Comparison of ENCODE assay signal across 12 cellular contexts in genomic region chrX:72029473-72030411, GRCh38.
DNase-seq lines count a peak whose midpoint lies in the region; ATAC-seq, FAIRE-seq and TF ChIP-seq lines count a peak whose summit lies in the region.
"Had no signal": no experiment of that assay in that cellular context is flagged by ENCODE, and none has a peak within 500 bp of the region (broad histone marks: within the 10 kb centered on the region; RNA-seq: fewer than 3 reads in every experiment).

No MANE protein-coding gene starts in this region.

- ATAC-seq in stimulated activated memory B cell treated with anti-CD40 and anti-IgM and Interleukin-4, amounts not matched to agents 10 μg/mL and 1 μg/mL and 100 μg/mL, for 72 hours = no peak
- ATAC-seq: activated T-helper 17 cell treated with anti-CD3 and anti-CD28 coated beads, Interleukin-2, amount 50 U/mL, for 72 hours had no signal

- H3K36me3 Mint-ChIP-seq in mesothelial cell of epicardium = peaks cover 2% of the 10 kb centered on the region
- H3K36me3 Mint-ChIP-seq in stimulated activated memory B cell treated with anti-CD40 and anti-IgM and Interleukin-4, amounts not matched to agents 10 μg/mL and 1 μg/mL and 100 μg/mL, for 72 hours = no peaks in the 10 kb centered on the region
- H3K36me3 Mint-ChIP-seq: CD4-positive, CD25-positive, alpha-beta regulatory T cell had no signal

- no peak overlapping the region for H3K4me3 Mint-ChIP-seq in mesothelial cell of epicardium
- no peak overlapping the region for H3K4me3 Mint-ChIP-seq in stimulated activated memory B cell treated with anti-CD40 and anti-IgM and Interleukin-4, amounts not matched to agents 10 μg/mL and 1 μg/mL and 100 μg/mL, for 72 hours
- H3K4me3 Mint-ChIP-seq: activated T-helper 17 cell treated with anti-CD3 and anti-CD28 coated beads, Interleukin-2, amount 50 U/mL, for 72 hours; CD4-positive, CD25-positive, alpha-beta regulatory T cell had no signal

- H3K9me3 Mint-ChIP-seq in mesothelial cell of epicardium = peaks cover 10% of the 10 kb centered on the region
- no peaks in the 10 kb centered on the region for H3K9me3 Mint-ChIP-seq in stimulated activated memory B cell treated with anti-CD40 and anti-IgM and Interleukin-4, amounts not matched to agents 10 μg/mL and 1 μg/mL and 100 μg/mL, for 72 hours
- H3K9me3 Mint-ChIP-seq: activated T-helper 17 cell treated with anti-CD3 and anti-CD28 coated beads, Interleukin-2, amount 50 U/mL, for 72 hours had no signal

- H3K4me1 Mint-ChIP-seq in mesothelial cell of epicardium = peaks cover 27% of the 10 kb centered on the region
- no peaks in the 10 kb centered on the region for H3K4me1 Mint-ChIP-seq in stimulated activated memory B cell treated with anti-CD40 and anti-IgM and Interleukin-4, amounts not matched to agents 10 μg/mL and 1 μg/mL and 100 μg/mL, for 72 hours
- H3K4me1 Mint-ChIP-seq: activated T-helper 17 cell treated with anti-CD3 and anti-CD28 coated beads, Interleukin-2, amount 50 U/mL, for 72 hours had no signal

- TF ChIP-seq CTCF in bronchial epithelial cell (IDR thresholded peaks at IDR 0.05; ENCODE audit: insufficient read depth, low read length, severe bottlenecking) (no peak), mesothelial cell of epicardium (IDR thresholded peaks at IDR 0.05; ENCODE audit: unreplicated experiment) (no peak)

- H3K27me3 Mint-ChIP-seq in mesothelial cell of epicardium (ENCODE audit: low read depth) = no peaks in the 10 kb centered on the region
- peaks cover 8% of the 10 kb centered on the region for H3K27me3 Mint-ChIP-seq in stimulated activated memory B cell treated with anti-CD40 and anti-IgM and Interleukin-4, amounts not matched to agents 10 μg/mL and 1 μg/mL and 100 μg/mL, for 72 hours
- H3K27me3 Mint-ChIP-seq: activated T-helper 17 cell treated with anti-CD3 and anti-CD28 coated beads, Interleukin-2, amount 50 U/mL, for 72 hours had no signal

- no peaks in the 10 kb centered on the region for H3K36me3 ChIP-seq in bronchial epithelial cell (ENCODE audit: control insufficient read depth, insufficient read depth, low read length)

- DNase-seq in A172 (ENCODE audit: low spot score) = peak; percentile 74
- peak; percentile 69 for DNase-seq in HS-27A (ENCODE audit: low read depth)
- DNase-seq in bronchial epithelial cell (ENCODE audit: low read depth) = peak; percentile 82
- no peak for DNase-seq in mesothelial cell of epicardium (ENCODE audit: low spot score in 2 of 2, unreplicated experiment in 2 of 2)
- no peak for DNase-seq in NCI-H345 treated with DMSO at 0.1 percent for 48 hours (lab: John Stamatoyannopoulos, UW; ENCODE audit: unreplicated experiment)
- DNase-seq in medulla oblongata (ENCODE audit: extremely low spot score) = no peak
- DNase-seq in activated T-cell treated with anti-CD3 and anti-CD28 coated beads for 4 hours = no peak
- DNase-seq: CD4-positive, CD25-positive, alpha-beta regulatory T cell; SHP77; stimulated activated CD8-positive, alpha-beta memory T cell treated with anti-CD3 and anti-CD28 coated beads, Interleukin-4, amount 100 ng/mL, for 48 hours had no signal

- peak overlapping the region; percentile 92 for H3K27ac Mint-ChIP-seq in mesothelial cell of epicardium
- H3K27ac Mint-ChIP-seq in stimulated activated memory B cell treated with anti-CD40 and anti-IgM and Interleukin-4, amounts not matched to agents 10 μg/mL and 1 μg/mL and 100 μg/mL, for 72 hours = no peak overlapping the region
- H3K27ac Mint-ChIP-seq: activated T-helper 17 cell treated with anti-CD3 and anti-CD28 coated beads, Interleukin-2, amount 50 U/mL, for 72 hours; CD4-positive, CD25-positive, alpha-beta regulatory T cell had no signal

- FAIRE-seq in bronchial epithelial cell (lab: Jason Lieb, UNC) = peak; percentile 13

- no peak overlapping the region for H3K4me3 ChIP-seq in bronchial epithelial cell (ENCODE audit: low read depth, low read length)

- H3K27me3 ChIP-seq in bronchial epithelial cell (ENCODE audit: control insufficient read depth, insufficient read depth, low read length) = no peaks in the 10 kb centered on the region

Comparison
In these comparisons a context has a peak if more than half of its experiments do, and no peak if none do; other contexts are left out.
1. DNase-seq: peak in A172 (single experiment), HS-27A (single experiment) and bronchial epithelial cell (single experiment); none in mesothelial cell of epicardium (0 of 2), NCI-H345 treated with DMSO at 0.1 percent for 48 hours (single experiment), medulla oblongata (single experiment) and activated T-cell treated with anti-CD3 and anti-CD28 coated beads for 4 hours (single experiment).